Comparison of ENCODE assay signal across 18 cellular contexts in genomic region chr11:11432621-11433319, GRCh38.
DNase-seq lines count a peak whose midpoint lies in the region; ATAC-seq, FAIRE-seq and TF ChIP-seq lines count a peak whose summit lies in the region.
"Had no signal": no experiment of that assay in that cellular context is flagged by ENCODE, and none has a peak within 500 bp of the region (broad histone marks: within the 10 kb centered on the region; RNA-seq: fewer than 3 reads in every experiment).

No MANE protein-coding gene starts in this region.

- no peaks in the 10 kb centered on the region for H3K9me1 ChIP-seq in IMR-90 (ENCODE audit: insufficient read depth, low read length)

- no peak for ATAC-seq in IMR-90 (ENCODE audit: low read depth)
- ATAC-seq in foreskin keratinocyte = peak; percentile 78
- ATAC-seq: GM23338 had no signal

- no peak overlapping the region for H2BK20ac ChIP-seq in IMR-90 (ENCODE audit: low read depth, low read length)

- no peak overlapping the region for H3K4me3 Mint-ChIP-seq in glutamatergic neuron (ENCODE audit: unreplicated experiment)
- H3K4me3 Mint-ChIP-seq: CD4-positive, alpha-beta memory T cell; GM23338 had no signal

- H3K79me1 ChIP-seq in IMR-90 (ENCODE audit: low read depth in 1 of 2, low read length in 2 of 2) = no peaks in the 10 kb centered on the region
- no peaks in the 10 kb centered on the region for H3K79me1 ChIP-seq in neuronal stem cell (ENCODE audit: low read depth, low read length)

- intact Hi-C loops in IMR-90 (cut with micrococcal nuclease) = no loop called here

- BruUV-seq in IMR-90 (replicated peaks; lab: Mats Ljungman, UMichigan) = no TSS peak

- no peak overlapping the region for H3K9ac ChIP-seq in IMR-90 (ENCODE audit: low read depth, low read length)
- H3K9ac ChIP-seq in neuronal stem cell (ENCODE audit: low read depth, low read length, poor library complexity) = no peak overlapping the region

- H3K4me2 ChIP-seq in IMR-90 (ENCODE audit: low read depth, low read length) (no peak overlapping the region), neuronal stem cell (ENCODE audit: insufficient read depth, low read length, poor library complexity, severe bottlenecking) (no peak overlapping the region)
- H3K4me2 ChIP-seq: GM23338 had no signal

- no peak overlapping the region for H2AFZ ChIP-seq in IMR-90 (replicated peaks; ENCODE audit: low read length, poor library complexity)
- H2AFZ ChIP-seq in neuronal stem cell (ENCODE audit: low read length) = no peak overlapping the region
- H2AFZ ChIP-seq: GM23338 had no signal

- H2BK5ac ChIP-seq in IMR-90 (ENCODE audit: low read depth, low read length, poor library complexity, severe bottlenecking) (no peak overlapping the region), neuronal stem cell (ENCODE audit: low read length) (peak overlapping the region; percentile 7)

- H3K36me3 ChIP-seq in IMR-90 (ENCODE audit: control insufficient read depth, insufficient read depth, low read length) (no peaks in the 10 kb centered on the region), bronchial epithelial cell (ENCODE audit: control insufficient read depth, insufficient read depth, low read length) (peaks cover 5% of the 10 kb centered on the region), neuronal stem cell (replicated peaks in 1 of 2; ENCODE audit: control insufficient read depth in 2 of 2, insufficient read depth in 2 of 2, low read length in 2 of 2) (no peaks in the 10 kb centered on the region)
- H3K36me3 ChIP-seq: BE2C had no signal

- no peak overlapping the region for H2BK12ac ChIP-seq in neuronal stem cell (ENCODE audit: low read length)

- H3K27me3 Mint-ChIP-seq in glutamatergic neuron (ENCODE audit: unreplicated experiment) = peaks cover 14% of the 10 kb centered on the region

- peaks cover 5% of the 10 kb centered on the region for H3K36me3 Mint-ChIP-seq in glutamatergic neuron (ENCODE audit: unreplicated experiment)
- H3K36me3 Mint-ChIP-seq: CD4-positive, alpha-beta memory T cell had no signal

- H3K4ac ChIP-seq in IMR-90 (ENCODE audit: low read depth, low read length) = no peak overlapping the region
- H3K4ac ChIP-seq in neuronal stem cell (ENCODE audit: low read length) = no peak overlapping the region

- H4K91ac ChIP-seq in IMR-90 (ENCODE audit: insufficient read depth, low read depth, low read length) (no peak overlapping the region), neuronal stem cell (ENCODE audit: low read depth, low read length, poor library complexity) (no peak overlapping the region)

- WGBS in IMR-90 (ENCODE audit: extremely low coverage in 2 of 2, insufficient read length in 1 of 2), 2 experiments = 99% methylated on average over 10 of the region's 13 CpGs; no CpG with 5 or more reads in 1 of the 2 experiments
- no CpG with 5 or more reads among the region's 13 CpGs for WGBS in neuronal stem cell (ENCODE audit: extremely low coverage in 2 of 2, insufficient read length in 2 of 2, insufficient replicate concordance in 1 of 2), 2 donors

- dilution Hi-C loops in IMR-90 (cut with HindIII; ENCODE audit: low sequenced_read_pairs, unreplicated experiment) = no loop called here

- no peak for TF ChIP-seq POLR2A in IMR-90 (IDR thresholded peaks at IDR 0.05; ENCODE audit: low read depth, low read length)

- H2BK15ac ChIP-seq in IMR-90 (ENCODE audit: low read depth, low read length) = no peak overlapping the region
- no peak overlapping the region for H2BK15ac ChIP-seq in neuronal stem cell (ENCODE audit: low read length)

- POLR2A ChIA-PET in IMR-90 (lab: Charles Lee; ENCODE audit: unreplicated experiment) = no interaction called here

- H4K20me1 ChIP-seq in IMR-90 (ENCODE audit: insufficient read depth, low read length) = no peaks in the 10 kb centered on the region

- peaks cover 14% of the 10 kb centered on the region for H3K27me3 ChIP-seq in IMR-90 (ENCODE audit: control insufficient read depth, insufficient read depth, low read length)
- no peaks in the 10 kb centered on the region for H3K27me3 ChIP-seq in bronchial epithelial cell (ENCODE audit: control insufficient read depth, insufficient read depth, low read length)
- H3K27me3 ChIP-seq in foreskin keratinocyte = no peaks in the 10 kb centered on the region
- H3K27me3 ChIP-seq in neuronal stem cell (ENCODE audit: control insufficient read depth in 3 of 3, insufficient read depth in 3 of 3, low read depth in 1 of 3, low read length in 3 of 3) = no peaks in the 10 kb centered on the region
- H3K27me3 ChIP-seq: BE2C had no signal

- no peak overlapping the region for H3K4me3 ChIP-seq in IMR-90 (ENCODE audit: insufficient read depth, low read depth, low read length)
- no peak overlapping the region for H3K4me3 ChIP-seq in bronchial epithelial cell (ENCODE audit: low read depth, low read length)
- H3K4me3 ChIP-seq in neuronal stem cell (ENCODE audit: low read length in 2 of 2) = no peak overlapping the region
- H3K4me3 ChIP-seq: GM23338 had no signal

- H3K27ac ChIP-seq in IMR-90 (ENCODE audit: insufficient read depth, low read length) (no peak overlapping the region), foreskin keratinocyte (no peak overlapping the region), neuronal stem cell (replicated peaks; ENCODE audit: low read length) (no peak overlapping the region)
- H3K27ac ChIP-seq: C4-2B had no signal

- TF ChIP-seq CTCF in IMR-90 (conservative IDR thresholded peaks at IDR 0.05; ENCODE audit: low read depth, low read length) (no peak), bronchial epithelial cell (IDR thresholded peaks at IDR 0.05; ENCODE audit: insufficient read depth, low read length, severe bottlenecking) (no peak), foreskin keratinocyte (conservative IDR thresholded peaks at IDR 0.05) (no peak), glutamatergic neuron (IDR thresholded peaks at IDR 0.05; ENCODE audit: partially characterized antibody, unreplicated experiment) (no peak)

- H3K18ac ChIP-seq in IMR-90 (ENCODE audit: low read depth, low read length) (no peak overlapping the region), neuronal stem cell (ENCODE audit: low read length) (peak overlapping the region; percentile 15)

- H3K23ac ChIP-seq in IMR-90 (ENCODE audit: low read depth, low read length) (no peak overlapping the region), neuronal stem cell (ENCODE audit: low read depth, low read length, poor library complexity) (no peak overlapping the region)

- in situ Hi-C loops in IMR-90 (cut with MboI; ENCODE audit: low sequenced_read_pairs) = no loop called here

- H3K56ac ChIP-seq in IMR-90 (ENCODE audit: extremely low read depth, insufficient read depth, low read length) = no peak overlapping the region

- no peak overlapping the region for H2AK9ac ChIP-seq in IMR-90 (replicated peaks; ENCODE audit: low read depth, low read length, poor library complexity)

- H3K14ac ChIP-seq in IMR-90 (replicated peaks; ENCODE audit: low read depth, low read length) = no peak overlapping the region
- H3K14ac ChIP-seq in neuronal stem cell (ENCODE audit: low read length) = peak overlapping the region; percentile 2

- H3K9me3 ChIP-seq in IMR-90 (ENCODE audit: control insufficient read depth, insufficient read depth, low read length) (no peaks in the 10 kb centered on the region), neuronal stem cell (replicated peaks in 1 of 2; ENCODE audit: control insufficient read depth in 2 of 2, insufficient read depth in 1 of 2, low read depth in 1 of 2, low read length in 2 of 2) (no peaks in the 10 kb centered on the region)
- H3K9me3 ChIP-seq: BE2C had no signal

- no peak overlapping the region for H4K5ac ChIP-seq in IMR-90 (ENCODE audit: low read depth, low read length)

- no peak for TF ChIP-seq RAD21 in IMR-90 (IDR thresholded peaks at IDR 0.05; ENCODE audit: low read length)

- H3K4me1 Mint-ChIP-seq in glutamatergic neuron (ENCODE audit: low read depth, unreplicated experiment) = peaks cover 34% of the 10 kb centered on the region
- H3K4me1 Mint-ChIP-seq: CD4-positive, alpha-beta memory T cell had no signal

- H3K27ac Mint-ChIP-seq in glutamatergic neuron (ENCODE audit: unreplicated experiment) = no peak overlapping the region
- H3K27ac Mint-ChIP-seq: GM23338 had no signal

- H2AK5ac ChIP-seq in IMR-90 (ENCODE audit: low read depth, low read length) (0 out of 2 replicates have a peak overlapping the region, but pooled peaks have one; percentile 21), neuronal stem cell (ENCODE audit: low read depth, low read length) (no peak overlapping the region)

- H2BK120ac ChIP-seq in IMR-90 (ENCODE audit: low read depth, low read length) = no peak overlapping the region
- H2BK120ac ChIP-seq in neuronal stem cell (ENCODE audit: low read depth, low read length) = no peak overlapping the region

- CTCF ChIA-PET in IMR-90 (lab: Yijun Ruan, JAX) = no interaction called here

- DNase-seq in IMR-90 (no peak), bronchial epithelial cell (ENCODE audit: low read depth) (peak; percentile 79), foreskin keratinocyte (peak in 1 of 2 donors; percentile 73), neuronal stem cell (ENCODE audit: low spot score) (no peak), AG20443 (ENCODE audit: low spot score) (no peak), glutamatergic neuron (no peak), iPS-NIHi11 (ENCODE audit: low spot score) (no peak), NCI-H510A (lab: John Stamatoyannopoulos, UW) (no peak)
- DNase-seq: BE2C; CD4-positive, alpha-beta memory T cell; DMS79 treated with DMSO at 0.1 percent for 48 hours; EL; H7 had no signal

- peaks cover 6% of the 10 kb centered on the region for H3K9me3 Mint-ChIP-seq in glutamatergic neuron (ENCODE audit: unreplicated experiment)
- H3K9me3 Mint-ChIP-seq: CD4-positive, alpha-beta memory T cell; GM23338 had no signal

- H4K8ac ChIP-seq in IMR-90 (ENCODE audit: low read depth in 2 of 2, low read length in 2 of 2) (no peak overlapping the region), neuronal stem cell (ENCODE audit: low read depth, low read length) (no peak overlapping the region)

- peak; percentile 91 for FAIRE-seq in bronchial epithelial cell (lab: Jason Lieb, UNC)
- FAIRE-seq: A204.1, G401.6, GM12891 had no signal

- no peaks in the 10 kb centered on the region for H3K4me1 ChIP-seq in IMR-90 (ENCODE audit: control insufficient read depth, insufficient read depth, low read length)
- H3K4me1 ChIP-seq in foreskin keratinocyte = no peaks in the 10 kb centered on the region
- H3K4me1 ChIP-seq in neuronal stem cell (ENCODE audit: control insufficient read depth in 2 of 2, insufficient read depth in 1 of 2, low read depth in 1 of 2, low read length in 2 of 2) = peaks cover 0 to 19% of the 10 kb centered on the region in 2 donors
- H3K4me1 ChIP-seq: BE2C had no signal

TF ChIP-seq in IMR-90, 13 proteins besides CTCF, POLR2A, EP300 and RAD21:
- TF ChIP-seq FOS (IDR thresholded peaks at IDR 0.05; ENCODE audit: low read depth, low read length) (no peak), RFX5 (IDR thresholded peaks at IDR 0.05; ENCODE audit: low read depth, low read length) (no peak), BHLHE40 (IDR thresholded peaks at IDR 0.05; ENCODE audit: low read depth, low read length) (no peak), MAZ (IDR thresholded peaks at IDR 0.05; ENCODE audit: borderline replicate concordance, low read depth, low read length) (no peak), CEBPB (IDR thresholded peaks at IDR 0.05; ENCODE audit: low read depth, low read length) (no peak)
TF ChIP-seq in IMR-90: peak in this region for 0.
